ENCODE assay signal across 1 cellular context in the genomic region with DNA sequence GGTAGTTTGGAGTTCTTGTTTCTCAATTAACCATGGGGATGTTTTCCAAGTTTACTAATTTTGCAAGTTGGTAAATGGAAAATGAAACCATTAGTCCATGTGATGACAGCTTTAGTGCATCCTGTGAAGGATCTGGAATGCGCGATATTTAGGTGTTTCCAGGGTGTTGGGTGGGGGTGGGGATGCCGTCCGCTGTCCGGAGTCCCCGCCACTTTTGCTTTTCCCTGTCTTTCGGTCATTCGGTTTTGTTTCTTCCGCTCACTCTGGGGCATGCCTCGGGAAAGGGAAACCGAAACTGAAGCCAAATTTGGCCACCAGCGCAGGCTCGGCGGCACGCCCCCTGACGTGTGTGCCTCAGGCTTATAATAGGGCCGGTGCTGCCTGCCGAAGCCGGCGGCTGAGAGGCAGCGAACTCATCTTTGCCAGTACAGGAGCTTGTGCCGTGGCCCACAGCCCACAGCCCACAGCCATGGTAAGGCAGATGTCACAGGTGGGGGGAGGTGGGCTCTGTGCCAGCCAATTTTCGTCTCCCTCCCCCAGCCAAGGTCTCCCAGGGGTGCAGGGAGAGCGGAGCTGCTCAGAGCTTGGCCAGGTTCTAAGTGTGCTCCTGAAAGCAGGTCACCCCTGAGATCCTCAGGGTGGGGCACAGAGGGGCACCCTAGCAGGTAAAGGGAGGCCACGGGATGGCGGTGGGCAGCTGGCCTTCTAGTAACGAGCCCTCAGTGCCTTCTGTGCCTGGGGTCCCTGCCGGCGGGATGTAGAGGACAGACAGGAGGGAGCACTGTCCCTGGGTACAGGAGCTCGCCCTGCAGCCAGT.
TF ChIP-seq lines count a peak whose summit lies in the region.

ISG15 (plus strand) TSS at position 393 of the 817 bp plus-strand sequence; CDS start at position 470, 77 bp downstream.

TF ChIP-seq in GM12878, 131 proteins besides CTCF, POLR2A, EP300 and RAD21 (continued from another document):
- peak; percentile 62; the same call in 1 of the 2 replicates for TF ChIP-seq POLR2AphosphoS2 (IDR thresholded peaks at IDR 0.05; ENCODE audit: low read depth, low read length)
- peak; percentile 83 for TF ChIP-seq KLF5 (IDR thresholded peaks at IDR 0.05; ENCODE audit: partially characterized antibody)
- no peak for TF ChIP-seq EZH2 (IDR thresholded peaks at IDR 0.05; ENCODE audit: borderline replicate concordance, control insufficient read depth, low read depth, low read length)
- peak; percentile 60 for TF ChIP-seq RELA (IDR thresholded peaks at IDR 0.05; ENCODE audit: borderline replicate concordance, partially characterized antibody)
- TF ChIP-seq, protein P1, sequence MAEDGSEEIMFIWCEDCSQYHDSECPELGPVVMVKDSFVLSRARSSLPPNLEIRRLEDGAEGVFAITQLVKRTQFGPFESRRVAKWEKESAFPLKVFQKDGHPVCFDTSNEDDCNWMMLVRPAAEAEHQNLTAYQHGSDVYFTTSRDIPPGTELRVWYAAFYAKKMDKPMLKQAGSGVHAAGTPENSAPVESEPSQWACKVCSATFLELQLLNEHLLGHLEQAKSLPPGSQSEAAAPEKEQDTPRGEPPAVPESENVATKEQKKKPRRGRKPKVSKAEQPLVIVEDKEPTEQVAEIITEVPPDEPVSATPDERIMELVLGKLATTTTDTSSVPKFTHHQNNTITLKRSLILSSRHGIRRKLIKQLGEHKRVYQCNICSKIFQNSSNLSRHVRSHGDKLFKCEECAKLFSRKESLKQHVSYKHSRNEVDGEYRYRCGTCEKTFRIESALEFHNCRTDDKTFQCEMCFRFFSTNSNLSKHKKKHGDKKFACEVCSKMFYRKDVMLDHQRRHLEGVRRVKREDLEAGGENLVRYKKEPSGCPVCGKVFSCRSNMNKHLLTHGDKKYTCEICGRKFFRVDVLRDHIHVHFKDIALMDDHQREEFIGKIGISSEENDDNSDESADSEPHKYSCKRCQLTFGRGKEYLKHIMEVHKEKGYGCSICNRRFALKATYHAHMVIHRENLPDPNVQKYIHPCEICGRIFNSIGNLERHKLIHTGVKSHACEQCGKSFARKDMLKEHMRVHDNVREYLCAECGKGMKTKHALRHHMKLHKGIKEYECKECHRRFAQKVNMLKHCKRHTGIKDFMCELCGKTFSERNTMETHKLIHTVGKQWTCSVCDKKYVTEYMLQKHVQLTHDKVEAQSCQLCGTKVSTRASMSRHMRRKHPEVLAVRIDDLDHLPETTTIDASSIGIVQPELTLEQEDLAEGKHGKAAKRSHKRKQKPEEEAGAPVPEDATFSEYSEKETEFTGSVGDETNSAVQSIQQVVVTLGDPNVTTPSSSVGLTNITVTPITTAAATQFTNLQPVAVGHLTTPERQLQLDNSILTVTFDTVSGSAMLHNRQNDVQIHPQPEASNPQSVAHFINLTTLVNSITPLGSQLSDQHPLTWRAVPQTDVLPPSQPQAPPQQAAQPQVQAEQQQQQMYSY (CRISPR knock-in tag; IDR thresholded peaks at IDR 0.05) = no peak
- peak; percentile 57; the same call in 1 of the 2 replicates for TF ChIP-seq ZNF207 (IDR thresholded peaks at IDR 0.05; ENCODE audit: borderline replicate concordance)
- no peak for TF ChIP-seq ZBED1 (IDR thresholded peaks at IDR 0.05; ENCODE audit: borderline replicate concordance)
- peak; percentile 37 for TF ChIP-seq JUNB (IDR thresholded peaks at IDR 0.05)
- TF ChIP-seq MTA2 (IDR thresholded peaks at IDR 0.05; ENCODE audit: low read depth) = peak; percentile 68
- TF ChIP-seq CEBPZ (IDR thresholded peaks at IDR 0.05; ENCODE audit: low read depth, low read length) = no peak
- TF ChIP-seq HDGF (IDR thresholded peaks at IDR 0.05) = no peak
- peak; percentile 14; the same call in 1 of the 2 replicates for TF ChIP-seq IRF4 (IDR thresholded peaks at IDR 0.05; ENCODE audit: low read depth, low read length)
- TF ChIP-seq KDM1A (IDR thresholded peaks at IDR 0.05; ENCODE audit: borderline replicate concordance) = no peak
- peak; percentile 68 for TF ChIP-seq CREM (IDR thresholded peaks at IDR 0.05; ENCODE audit: low read depth)
- peak; percentile 82; the same call in 1 of the 2 replicates for TF ChIP-seq NBN (IDR thresholded peaks at IDR 0.05)
